Comparison of ENCODE assay signal across 9 cellular contexts in genomic region chr6:111487656-111488055, GRCh38. TPM values are rescaled to one million over a fixed set of nuclear protein-coding genes. Genes with fewer than 3 reads are reported as not detected.
A peak's percentile ranks its signal among the peaks of the same experiment; 100 is the strongest.
DNase-seq lines count a peak whose midpoint lies in the region; ATAC-seq, FAIRE-seq and TF ChIP-seq lines count a peak whose summit lies in the region.
"Had no signal": no experiment of that assay in that cellular context is flagged by ENCODE, and none has a peak within 500 bp of the region (broad histone marks: within the 10 kb centered on the region; RNA-seq: fewer than 3 reads in every experiment).

No MANE protein-coding gene starts in this region.

- POLR2A ChIA-PET in HEK293 (lab: Yijun Ruan, JAX), result no interaction called here
- POLR2A ChIA-PET in Panc1 (lab: Charles Lee), result no interaction called here

- no peak for ATAC-seq in Panc1
- no peak for ATAC-seq in upper lobe of right lung
- ATAC-seq in left lobe of liver, result no peak

- intact Hi-C loops in Panc1 (cut with micrococcal nuclease; ENCODE audit: unreplicated experiment) (no loop called here), upper lobe of right lung (cut with DNase I) (loop anchor here (10.0 kb wide), 1 partner anchor 117 kb away; the partner anchor contains the start of gene TRAF3IP2)

- FAIRE-seq in D721Med (lab: Jason Lieb, UNC), result no peak
- FAIRE-seq: colon had no signal

- peak; percentile 41 for DNase-seq in GM04504 (ENCODE audit: low read depth)
- DNase-seq in Panc1 (ENCODE audit: low read depth, low spot score), result no peak
- DNase-seq in glomerular visceral epithelial cell (ENCODE audit: extremely low spot score), result peak; percentile 30
- no peak for DNase-seq in NCI-H146 treated with DMSO at 0.1 percent for 48 hours (lab: John Stamatoyannopoulos, UW; ENCODE audit: unreplicated experiment)
- no peak for DNase-seq in upper lobe of right lung
- no peak for DNase-seq in D721Med (ENCODE audit: insufficient read length, low spot score)
- no peak for DNase-seq in left lobe of liver (ENCODE audit: low spot score)

- H3K36me3 ChIP-seq in HEK293 (ENCODE audit: control insufficient read depth in 2 of 2, insufficient read depth in 1 of 2, low read length in 2 of 2) (peaks cover 0 to 21% of the 10 kb centered on the region in 2 experiments; a peak in 1 of 3 replicates), Panc1 (ENCODE audit: control insufficient read depth, insufficient read depth, low read length) (no peaks in the 10 kb centered on the region; the same call in 1 of the 2 replicates), upper lobe of right lung (peaks cover 2% of the 10 kb centered on the region)

- H3K27me3 ChIP-seq in Panc1 (ENCODE audit: control insufficient read depth, insufficient read depth, low read length) (no peaks in the 10 kb centered on the region), upper lobe of right lung (no peaks in the 10 kb centered on the region)

- H3K4me3 ChIP-seq in HEK293 (ENCODE audit: low read depth, low read length) (no peak overlapping the region), Panc1 (ENCODE audit: low read depth in 2 of 2, low read length in 2 of 2) (no peak overlapping the region), upper lobe of right lung (no peak overlapping the region)

- no peaks in the 10 kb centered on the region for H3K4me1 ChIP-seq in HEK293 (ENCODE audit: control insufficient read depth, insufficient read depth, low read length)
- H3K4me1 ChIP-seq in Panc1 (ENCODE audit: control insufficient read depth, insufficient read depth, low read length), result peaks cover 27% of the 10 kb centered on the region
- peaks cover 13% of the 10 kb centered on the region for H3K4me1 ChIP-seq in upper lobe of right lung

- no peak for TF ChIP-seq CTCF in HEK293 (tag by site-specific recombination; IDR thresholded peaks at IDR 0.05)
- no peak for TF ChIP-seq CTCF in Panc1 (IDR thresholded peaks at IDR 0.05)
- no peak for TF ChIP-seq CTCF in upper lobe of right lung (IDR thresholded peaks at IDR 0.05)
- no peak for TF ChIP-seq CTCF in D721Med (IDR thresholded peaks at IDR 0.05; ENCODE audit: insufficient read depth, missing control alignments)

- BruUV-seq in Panc1 (replicated peaks; lab: Mats Ljungman, UMichigan), result no TSS peak

- in situ Hi-C loops in Panc1 (cut with HindIII; ENCODE audit: low pct_unique_long_range_greater_than_20kb, low sequenced_read_pairs), result no loop called here

- CTCF ChIA-PET in HEK293 (lab: Yijun Ruan, JAX) (interaction anchor here (0.5 to 1.0 kb wide), 4 partner anchors 9 to 557 kb away, joined by 3 to 4 read pairs (median 4); no protein-coding TSS in a partner anchor), Panc1 (lab: Charles Lee) (no interaction called here)

- no peaks in the 10 kb centered on the region for H3K9me3 ChIP-seq in HEK293 (ENCODE audit: control insufficient read depth, insufficient read depth, low read depth, low read length)
- H3K9me3 ChIP-seq in Panc1 (ENCODE audit: control insufficient read depth, insufficient read depth, low read depth, low read length), result no peaks in the 10 kb centered on the region
- H3K9me3 ChIP-seq in upper lobe of right lung, result no peaks in the 10 kb centered on the region

- H3K27ac ChIP-seq in HEK293 (ENCODE audit: extremely low read depth, low read depth, low read length) (no peak overlapping the region), Panc1 (ENCODE audit: low read length) (peak overlapping the region; percentile 60; the same call in 1 of the 2 replicates), upper lobe of right lung (no peak overlapping the region)

TF ChIP-seq in HEK293, 187 proteins besides CTCF, POLR2A, EP300 and RAD21:
- TF ChIP-seq PRDM1 (tag by site-specific recombination; IDR thresholded peaks at IDR 0.05) (peak; percentile 76), ZNF621 (tag by site-specific recombination; IDR thresholded peaks at IDR 0.05) (no peak), ZNF792 (tag by site-specific recombination; IDR thresholded peaks at IDR 0.05) (no peak), ZNF560 (tag by site-specific recombination; IDR thresholded peaks at IDR 0.05; ENCODE audit: borderline replicate concordance) (no peak)

RNA-seq across cellular contexts. Expression of gene REV3L, which starts 4.6 kb away (rescaled TPM):
- 44.8 TPM for total RNA-seq in Panc1 (2021; ENCODE audit: unreplicated experiment)
- 13.6 TPM for polyA plus RNA-seq in Panc1 (2012; ENCODE audit: insufficient read length)
- total RNA-seq in upper lobe of right lung, result 37.5 TPM
- 11.7 TPM for total RNA-seq in left lobe of liver

Comparison
In these comparisons a context has a peak if more than half of its experiments do, and no peak if none do; other contexts are left out.
1. DNase-seq: peak in GM04504 (single experiment) and glomerular visceral epithelial cell (single experiment); none in Panc1 (single experiment), NCI-H146 treated with DMSO at 0.1 percent for 48 hours (single experiment), upper lobe of right lung (single experiment), D721Med (single experiment) and left lobe of liver (single experiment).